22 cellular contexts compared by ENCODE assay signal in genomic region chr5:83957188-83957587, GRCh38.
DNase-seq lines count a peak whose midpoint lies in the region; ATAC-seq and TF ChIP-seq lines count a peak whose summit lies in the region.
"Had no signal": no experiment of that assay in that cellular context is flagged by ENCODE, and none has a peak within 500 bp of the region (broad histone marks: within the 10 kb centered on the region; RNA-seq: fewer than 3 reads in every experiment).

No MANE protein-coding gene starts in this region.

- TF ChIP-seq CTCF in choroid plexus epithelial cell (conservative IDR thresholded peaks at IDR 0.05; ENCODE audit: low read depth, low read length): no peak

- ATAC-seq in GM21786 (IDR thresholded peaks at IDR 0.05; ENCODE audit: unreplicated experiment): no peak
- ATAC-seq: body of pancreas; left lobe of liver; naive thymus-derived CD8-positive, alpha-beta T cell; right cardiac atrium; T-helper 17 cell had no signal

- DNase-seq in DMS53 (lab: John Stamatoyannopoulos, UW) (peak; percentile 49), NCI-H1092 (lab: John Stamatoyannopoulos, UW) (peak; percentile 0), NCI-H524 treated with DMSO at 0.1 percent for 48 hours (lab: John Stamatoyannopoulos, UW) (peak; percentile 40), choroid plexus epithelial cell (ENCODE audit: low read depth) (peak; percentile 43), DMS153 (lab: John Stamatoyannopoulos, UW) (no peak), DMS114 treated with DMSO at 0.1 percent for 48 hours (lab: John Stamatoyannopoulos, UW; ENCODE audit: unreplicated experiment) (no peak), G401 (ENCODE audit: low spot score) (no peak)
- DNase-seq: activated CD8-positive, alpha-beta memory T cell treated with anti-CD3 and anti-CD28 coated beads, Interleukin-2, amount 50 U/mL, for 48 hours; activated naive CD4-positive, alpha-beta T cell treated with Interleukin-2 at 50 U/mL for 16 hours; body of pancreas; CD8-positive, alpha-beta memory T cell; GF-D8; hypothalamus; MM.1S; naive thymus-derived CD8-positive, alpha-beta T cell; NCI-H774; right cardiac atrium; stimulated activated CD4-positive, alpha-beta T cell treated with anti-CD3 and anti-CD28 coated beads, Interleukin-2, amount 100 ng/mL, for 48 hours; T-helper 17 cell; tibial artery had no signal

- in situ Hi-C loops in G401 (cut with HindIII; ENCODE audit: low sequenced_read_pairs): no loop called here

- no peak overlapping the region for H3K4me3 ChIP-seq in choroid plexus epithelial cell (ENCODE audit: low read depth, low read length)
- H3K4me3 ChIP-seq: body of pancreas, tibial artery had no signal

Comparison
In these comparisons a context has a peak if more than half of its experiments do, and no peak if none do; other contexts are left out.
1. DNase-seq: peak in DMS53 (single experiment), NCI-H1092 (single experiment), NCI-H524 treated with DMSO at 0.1 percent for 48 hours (single experiment) and choroid plexus epithelial cell (single experiment); none in DMS153 (single experiment), DMS114 treated with DMSO at 0.1 percent for 48 hours (single experiment) and G401 (single experiment).